In genomic region chr10:1615186-1615954, GRCh38 we compare ENCODE assay signal across 17 cellular contexts.
DNase-seq lines count a peak whose midpoint lies in the region; ATAC-seq, FAIRE-seq and TF ChIP-seq lines count a peak whose summit lies in the region.
"Had no signal": no experiment of that assay in that cellular context is flagged by ENCODE, and none has a peak within 500 bp of the region (broad histone marks: within the 10 kb centered on the region; RNA-seq: fewer than 3 reads in every experiment).

No MANE protein-coding gene starts in this region.

- TF ChIP-seq CTCF in chondrocyte (IDR thresholded peaks at IDR 0.05): no peak
- TF ChIP-seq CTCF in endodermal cell (conservative IDR thresholded peaks at IDR 0.05): no peak
- TF ChIP-seq CTCF in pancreas (IDR thresholded peaks at IDR 0.05): no peak

- H3K9me3 Mint-ChIP-seq in chondrocyte (ENCODE audit: low read depth) (peaks cover 10% of the 10 kb centered on the region), endodermal cell (peaks cover 7% of the 10 kb centered on the region)
- H3K9me3 Mint-ChIP-seq in stimulated activated memory B cell treated with anti-CD40 and anti-IgM and Interleukin-4, amounts not matched to agents 10 μg/mL and 1 μg/mL and 100 μg/mL, for 72 hours: peaks cover 7% of the 10 kb centered on the region

- H3K4ac ChIP-seq in neuronal stem cell (ENCODE audit: low read length): no peak overlapping the region

- H3K9me3 ChIP-seq in endodermal cell (ENCODE audit: control insufficient read depth, low read length): peaks cover 7% of the 10 kb centered on the region
- peaks cover 0 to 2% of the 10 kb centered on the region in 2 donors for H3K9me3 ChIP-seq in neuronal stem cell (replicated peaks in 1 of 2; ENCODE audit: control insufficient read depth in 2 of 2, insufficient read depth in 1 of 2, low read depth in 1 of 2, low read length in 2 of 2)
- H3K9me3 ChIP-seq in pancreas: no peaks in the 10 kb centered on the region
- H3K9me3 ChIP-seq: A549, BE2C had no signal

- H3K27me3 Mint-ChIP-seq in chondrocyte (ENCODE audit: low read depth) (no peaks in the 10 kb centered on the region), endodermal cell (ENCODE audit: insufficient read depth) (peaks cover 4% of the 10 kb centered on the region)
- peaks cover 30% of the 10 kb centered on the region for H3K27me3 Mint-ChIP-seq in stimulated activated memory B cell treated with anti-CD40 and anti-IgM and Interleukin-4, amounts not matched to agents 10 μg/mL and 1 μg/mL and 100 μg/mL, for 72 hours

- no peaks in the 10 kb centered on the region for H3K79me1 ChIP-seq in neuronal stem cell (ENCODE audit: low read depth, low read length)

- peak overlapping the region; percentile 30 for H2AK5ac ChIP-seq in neuronal stem cell (ENCODE audit: low read depth, low read length)

- no peaks in the 10 kb centered on the region for H3K27me3 ChIP-seq in endodermal cell (ENCODE audit: control insufficient read depth, insufficient read depth, low read length, poor library complexity, severe bottlenecking)
- peaks cover 0 to 7% (median 0%) of the 10 kb centered on the region in 3 experiments for H3K27me3 ChIP-seq in neuronal stem cell (ENCODE audit: control insufficient read depth in 3 of 3, insufficient read depth in 3 of 3, low read depth in 1 of 3, low read length in 3 of 3)
- H3K27me3 ChIP-seq in pancreas: peaks cover 0 to 17% (median 0%) of the 10 kb centered on the region in 4 donors

- H3K23ac ChIP-seq in neuronal stem cell (ENCODE audit: low read depth, low read length, poor library complexity): no peak overlapping the region

- H3K36me3 ChIP-seq in endodermal cell (ENCODE audit: control insufficient read depth, insufficient read depth, low read length): no peaks in the 10 kb centered on the region
- no peaks in the 10 kb centered on the region for H3K36me3 ChIP-seq in neuronal stem cell (replicated peaks in 1 of 2; ENCODE audit: control insufficient read depth in 2 of 2, insufficient read depth in 2 of 2, low read length in 2 of 2)
- H3K36me3 ChIP-seq in pancreas: no peaks in the 10 kb centered on the region
- H3K36me3 ChIP-seq: BE2C had no signal

- peak overlapping the region; percentile 68 for H2BK12ac ChIP-seq in neuronal stem cell (ENCODE audit: low read length)

- no peak overlapping the region for H3K27ac ChIP-seq in endodermal cell (ENCODE audit: low read depth, low read length)
- H3K27ac ChIP-seq in neuronal stem cell (replicated peaks; ENCODE audit: low read length): no peak overlapping the region
- no peak overlapping the region for H3K27ac ChIP-seq in pancreas
- H3K27ac ChIP-seq: A549, C4-2B had no signal

- H3K27ac Mint-ChIP-seq in chondrocyte (ENCODE audit: unreplicated experiment): no peak overlapping the region
- H3K27ac Mint-ChIP-seq in endodermal cell: no peak overlapping the region
- no peak overlapping the region for H3K27ac Mint-ChIP-seq in stimulated activated memory B cell treated with anti-CD40 and anti-IgM and Interleukin-4, amounts not matched to agents 10 μg/mL and 1 μg/mL and 100 μg/mL, for 72 hours
- H3K27ac Mint-ChIP-seq: CD4-positive, alpha-beta memory T cell had no signal

- no peak overlapping the region for H2BK120ac ChIP-seq in neuronal stem cell (ENCODE audit: low read depth, low read length)

- H3K4me3 ChIP-seq in endodermal cell (ENCODE audit: low read length) (no peak overlapping the region), neuronal stem cell (ENCODE audit: low read length in 2 of 2) (no peak overlapping the region), pancreas (no peak overlapping the region)
- H3K4me3 ChIP-seq: A549 had no signal

- no peak overlapping the region for H2AFZ ChIP-seq in neuronal stem cell (ENCODE audit: low read length)

- H3K4me2 ChIP-seq in neuronal stem cell (ENCODE audit: insufficient read depth, low read length, poor library complexity, severe bottlenecking): no peak overlapping the region
- H3K4me2 ChIP-seq: A549 had no signal

- H3K36me3 Mint-ChIP-seq in chondrocyte (ENCODE audit: low read depth): peaks cover 2% of the 10 kb centered on the region
- peaks cover 3% of the 10 kb centered on the region for H3K36me3 Mint-ChIP-seq in endodermal cell (ENCODE audit: low read depth)
- no peaks in the 10 kb centered on the region for H3K36me3 Mint-ChIP-seq in stimulated activated memory B cell treated with anti-CD40 and anti-IgM and Interleukin-4, amounts not matched to agents 10 μg/mL and 1 μg/mL and 100 μg/mL, for 72 hours
- H3K36me3 Mint-ChIP-seq: CD4-positive, alpha-beta memory T cell had no signal

- H4K8ac ChIP-seq in neuronal stem cell (ENCODE audit: low read depth, low read length): no peak overlapping the region

- 72 to 84% methylated on average over 8 to 12 of the region's 12 CpGs for WGBS in endodermal cell (ENCODE audit: insufficient coverage in 1 of 2, insufficient read length in 1 of 2), 2 experiments
- no CpG with 5 or more reads among the region's 12 CpGs for WGBS in neuronal stem cell (ENCODE audit: extremely low coverage in 2 of 2, insufficient read length in 2 of 2, insufficient replicate concordance in 1 of 2), 2 donors
- 68 to 74% methylated on average over 12 of the region's 12 CpGs for WGBS in pancreas, 2 donors

- H3K9ac ChIP-seq in endodermal cell (ENCODE audit: extremely low read depth, low read length, poor library complexity, severe bottlenecking) (no peak overlapping the region), neuronal stem cell (ENCODE audit: low read depth, low read length, poor library complexity) (peak overlapping the region; percentile 34)

- H3K18ac ChIP-seq in neuronal stem cell (ENCODE audit: low read length): peak overlapping the region; percentile 74

- H3K4me3 Mint-ChIP-seq in chondrocyte (ENCODE audit: unreplicated experiment) (no peak overlapping the region), endodermal cell (no peak overlapping the region)
- H3K4me3 Mint-ChIP-seq in stimulated activated memory B cell treated with anti-CD40 and anti-IgM and Interleukin-4, amounts not matched to agents 10 μg/mL and 1 μg/mL and 100 μg/mL, for 72 hours: no peak overlapping the region
- H3K4me3 Mint-ChIP-seq: CD4-positive, alpha-beta memory T cell had no signal

- ATAC-seq in stimulated activated memory B cell treated with anti-CD40 and anti-IgM and Interleukin-4, amounts not matched to agents 10 μg/mL and 1 μg/mL and 100 μg/mL, for 72 hours: peak; percentile 39
- ATAC-seq in HG02798 (IDR thresholded peaks at IDR 0.05; ENCODE audit: poor library complexity, unreplicated experiment) (no peak), pancreas (no peak), GM18907 (IDR thresholded peaks at IDR 0.05; ENCODE audit: unreplicated experiment) (no peak)
- ATAC-seq: A549, HepG2 had no signal

- peaks cover 6% of the 10 kb centered on the region for H3K4me1 ChIP-seq in endodermal cell (ENCODE audit: control insufficient read depth, insufficient read depth, low read length)
- H3K4me1 ChIP-seq in neuronal stem cell (ENCODE audit: control insufficient read depth in 2 of 2, insufficient read depth in 1 of 2, low read depth in 1 of 2, low read length in 2 of 2): peaks cover 0 to 11% of the 10 kb centered on the region in 2 donors
- H3K4me1 ChIP-seq in pancreas: no peaks in the 10 kb centered on the region
- H3K4me1 ChIP-seq: A549, BE2C had no signal

- H3K4me1 Mint-ChIP-seq in chondrocyte (ENCODE audit: low read depth): peaks cover 25% of the 10 kb centered on the region
- peaks cover 19% of the 10 kb centered on the region for H3K4me1 Mint-ChIP-seq in endodermal cell
- peaks cover 9% of the 10 kb centered on the region for H3K4me1 Mint-ChIP-seq in stimulated activated memory B cell treated with anti-CD40 and anti-IgM and Interleukin-4, amounts not matched to agents 10 μg/mL and 1 μg/mL and 100 μg/mL, for 72 hours

- peak overlapping the region; percentile 32 for H2BK5ac ChIP-seq in neuronal stem cell (ENCODE audit: low read length)

- FAIRE-seq in pancreas (lab: Jason Lieb, UNC): no peak
- FAIRE-seq: A549, GM12892, GM19239, HepG2, HTR-8/SVneo had no signal

- no peak overlapping the region for H4K91ac ChIP-seq in neuronal stem cell (ENCODE audit: low read depth, low read length, poor library complexity)

- intact Hi-C loops in pancreas (cut with DNase I): no loop called here

- H2BK15ac ChIP-seq in neuronal stem cell (ENCODE audit: low read length): peak overlapping the region; percentile 33

- H3K14ac ChIP-seq in neuronal stem cell (ENCODE audit: low read length): peak overlapping the region; percentile 78

- DNase-seq in chondrocyte (ENCODE audit: low spot score) (peak; percentile 82), endodermal cell (peak; percentile 39), neuronal stem cell (ENCODE audit: low spot score) (no peak), pancreas (no peak)
- DNase-seq: BE2C; CD4-positive, alpha-beta memory T cell; DND-41; GDM1 had no signal

Comparison
In these comparisons a context has a peak if more than half of its experiments do, and no peak if none do; other contexts are left out.
1. DNase-seq: peak in chondrocyte (single experiment) and endodermal cell (single experiment); none in neuronal stem cell (single experiment) and pancreas (0 of 6).